16 cellular contexts compared by ENCODE assay signal in genomic region chr5:133847301-133847700, GRCh38.
"Had no signal": no experiment of that assay in that cellular context is flagged by ENCODE, and none has a peak within 500 bp of the region (broad histone marks: within the 10 kb centered on the region; RNA-seq: fewer than 3 reads in every experiment).

No MANE protein-coding gene starts in this region.

- ATAC-seq: activated T-helper 17 cell treated with anti-CD3 and anti-CD28 coated beads, Interleukin-2, amount 50 U/mL, for 72 hours; gastroesophageal sphincter; left cardiac atrium; sciatic nerve had no signal

- DNase-seq: activated CD4-positive, alpha-beta memory T cell treated with anti-CD3 and anti-CD28 coated beads, Interleukin-2, amount 10 ng/mL, durations not matched to agents 7 days and 5 days; activated CD4-positive, alpha-beta T cell treated with anti-CD3 and anti-CD28 coated beads, Interleukin-2, amount 10 ng/mL, durations not matched to agents 24 days and 14 days; activated naive CD4-positive, alpha-beta T cell treated with Interleukin-2 at 50 U/mL for 16 hours; activated naive CD8-positive, alpha-beta T cell treated with anti-CD3 and anti-CD28 coated beads for 36 hours; activated T-cell treated with anti-CD3 and anti-CD28 coated beads, Interleukin-2, amount 50 U/mL, for 24 hours; left cardiac atrium; nephron progenitor cell; small intestine; stimulated activated CD4-positive, alpha-beta T cell treated with anti-CD3 and anti-CD28 coated beads, Interleukin-2, amount 100 ng/mL, for 24 hours; stimulated activated naive CD4-positive, alpha-beta T cell treated with Interleukin-2 at 50 U/mL for 16 hours; thyroid gland had no signal

- H3K27me3 ChIP-seq: thyroid gland had no signal

- H3K36me3 ChIP-seq: gastroesophageal sphincter, thyroid gland had no signal

- H3K9ac ChIP-seq: parathyroid adenoma had no signal

- H3K4me1 ChIP-seq: gastroesophageal sphincter, parathyroid adenoma had no signal

- H3K27ac ChIP-seq: epithelial cell of prostate, gastroesophageal sphincter, parathyroid adenoma, thyroid gland had no signal

- H2AFZ ChIP-seq: parathyroid adenoma had no signal

- H3K4me3 ChIP-seq: gastroesophageal sphincter, thyroid gland had no signal

- H3K79me2 ChIP-seq: parathyroid adenoma had no signal

- H3K9me3 ChIP-seq: gastroesophageal sphincter, thyroid gland had no signal
